In genomic region chr5:72018158-72018803, GRCh38 we compare ENCODE assay signal across 8 cellular contexts.
DNase-seq lines count a peak whose midpoint lies in the region; ATAC-seq and TF ChIP-seq lines count a peak whose summit lies in the region.

No MANE protein-coding gene starts in this region.

- TF ChIP-seq POLR2A in adrenal gland (IDR thresholded peaks at IDR 0.05) = no peak

- no peaks in the 10 kb centered on the region for H4K20me1 ChIP-seq in SU-DHL-6 (ENCODE audit: low read depth, low read length)

- no peaks in the 10 kb centered on the region for H3K9me2 ChIP-seq in SU-DHL-6 (replicated peaks; ENCODE audit: insufficient read depth, low read length)

- H3K9ac ChIP-seq in SU-DHL-6 (ENCODE audit: low read length) = no peak overlapping the region

- TF ChIP-seq CTCF in SU-DHL-6 (IDR thresholded peaks at IDR 0.05; ENCODE audit: insufficient read depth, low read length, poor library complexity, severe bottlenecking) (peak; percentile 89), adrenal gland (IDR thresholded peaks at IDR 0.05) (peak; percentile 65 to 86 (median 82))

- no peaks in the 10 kb centered on the region for H3K9me3 Mint-ChIP-seq in immature natural killer cell

- H3F3A ChIP-seq in SU-DHL-6 (ENCODE audit: insufficient read depth) = no peaks in the 10 kb centered on the region

- peaks cover 0 to 7% (median 4%) of the 10 kb centered on the region in 3 donors for H3K27me3 Mint-ChIP-seq in immature natural killer cell (ENCODE audit: low read depth in 3 of 3)

- no peak overlapping the region for H3K4me2 ChIP-seq in SU-DHL-6 (ENCODE audit: low read depth, low read length, poor library complexity, severe bottlenecking)

- ATAC-seq in HG03521 (IDR thresholded peaks at IDR 0.05; ENCODE audit: unreplicated experiment) = peak; percentile 50

- intact Hi-C loops in adrenal gland (cut with DNase I) = loop anchor here in 1 of 2 donors (10.0 kb wide), 1 partner anchor 233 kb away; no protein-coding TSS in a partner anchor

- H3K9me3 ChIP-seq in SU-DHL-6 (ENCODE audit: insufficient read depth, low read length) = no peaks in the 10 kb centered on the region
- H3K9me3 ChIP-seq in adrenal gland (replicated peaks in 1 of 3) = no peaks in the 10 kb centered on the region

- H3K27me3 ChIP-seq in SU-DHL-6 (ENCODE audit: low read length) (no peaks in the 10 kb centered on the region), adrenal gland (peaks cover 4% of the 10 kb centered on the region)

- no peaks in the 10 kb centered on the region for H3K36me3 Mint-ChIP-seq in immature natural killer cell

- H3K27ac Mint-ChIP-seq in immature natural killer cell = no peak overlapping the region

- H3K4me1 ChIP-seq in adrenal gland (replicated peaks in 1 of 2) = peaks cover 0 to 6% of the 10 kb centered on the region in 2 donors

- H3K27ac ChIP-seq in SU-DHL-6 (ENCODE audit: low read depth, low read length) (no peak overlapping the region), adrenal gland (no peak overlapping the region)

- H2AFZ ChIP-seq in SU-DHL-6 (ENCODE audit: low read depth, low read length, severe bottlenecking) = no peak overlapping the region

- DNase-seq in ELR (ENCODE audit: low read depth) (peak; percentile 62), adrenal gland (peak in 6 of 7 donors; percentile 35 to 78 (median 52)), immature natural killer cell (peak; percentile 19 to 41 (median 36)), HPDE6-E6E7 (ENCODE audit: extremely low spot score) (no peak), NCI-H1930 (lab: John Stamatoyannopoulos, UW) (no peak)
- peak; percentile 37 to 48 (median 46) for DNase-seq in stimulated activated CD4-positive, alpha-beta T cell treated with anti-CD3 and anti-CD28 coated beads, TNF-alpha, amount 100 ng/mL, for 48 hours (ENCODE audit: low read depth in 3 of 3)

- WGBS in adrenal gland, 4 donors = 21 to 55% (median 28%) methylated on average over 1 of the region's 1 CpG

- no peaks in the 10 kb centered on the region for H3K79me2 ChIP-seq in SU-DHL-6 (ENCODE audit: insufficient read depth, low read length)

- no peaks in the 10 kb centered on the region for H3K4me1 Mint-ChIP-seq in immature natural killer cell

- no peak overlapping the region for H3K4me3 ChIP-seq in SU-DHL-6 (ENCODE audit: insufficient read depth, low read length, poor library complexity, severe bottlenecking)
- no peak overlapping the region for H3K4me3 ChIP-seq in adrenal gland

- H3K36me3 ChIP-seq in SU-DHL-6 (ENCODE audit: low read length) (no peaks in the 10 kb centered on the region), adrenal gland (replicated peaks in 1 of 2) (no peaks in the 10 kb centered on the region)

- H3K4me3 Mint-ChIP-seq in immature natural killer cell = no peak overlapping the region

Comparison
In these comparisons a context has a peak if more than half of its experiments do, and no peak if none do; other contexts are left out.
1. DNase-seq: peak in ELR (single experiment), adrenal gland (6 of 7), immature natural killer cell (3 of 3) and stimulated activated CD4-positive, alpha-beta T cell treated with anti-CD3 and anti-CD28 coated beads, TNF-alpha, amount 100 ng/mL, for 48 hours (3 of 3); none in HPDE6-E6E7 (single experiment) and NCI-H1930 (0 of 2).